Comparison of ENCODE assay signal across 8 cellular contexts in genomic region chr5:138632900-138633489, GRCh38. TPM values are rescaled to one million over a fixed set of nuclear protein-coding genes. Genes with fewer than 3 reads are reported as not detected.
DNase-seq lines count a peak whose midpoint lies in the region; ATAC-seq and TF ChIP-seq lines count a peak whose summit lies in the region.

No MANE protein-coding gene starts in this region.

- intact Hi-C loops in IMR-90 (cut with micrococcal nuclease): no loop called here
- intact Hi-C loops in heart right ventricle (cut with DNase I): loop anchor here in 2 of 10 donors (10.0 kb wide), 2 partner anchors 48 to 622 kb away; no protein-coding TSS in a partner anchor

- H3K4me2 ChIP-seq in IMR-90 (ENCODE audit: low read depth, low read length): no peak overlapping the region

- no peak overlapping the region for H2AK5ac ChIP-seq in IMR-90 (ENCODE audit: low read depth, low read length)

- H3K27me3 ChIP-seq in IMR-90 (ENCODE audit: control insufficient read depth, insufficient read depth, low read length) (no peaks in the 10 kb centered on the region), heart right ventricle (no peaks in the 10 kb centered on the region)

- no peak overlapping the region for H3K4me3 Mint-ChIP-seq in activated naive CD8-positive, alpha-beta T cell treated with anti-CD3 and anti-CD28 coated beads, Interleukin-2, amount 50 U/mL, for 24 hours
- H3K4me3 Mint-ChIP-seq in progenitor cell of endocrine pancreas (ENCODE audit: low read depth): no peak overlapping the region

- TF ChIP-seq POLR2A in IMR-90 (IDR thresholded peaks at IDR 0.05; ENCODE audit: low read depth, low read length): no peak

- in situ Hi-C loops in IMR-90 (cut with MboI; ENCODE audit: low sequenced_read_pairs): no loop called here

- ATAC-seq in IMR-90 (ENCODE audit: low read depth) (peak; percentile 78), heart right ventricle (peak; percentile 44 to 82 (median 72)), GM18870 (IDR thresholded peaks at IDR 0.05; ENCODE audit: unreplicated experiment) (no peak), HG02610 (IDR thresholded peaks at IDR 0.05; ENCODE audit: unreplicated experiment) (no peak)
- ATAC-seq in activated naive CD8-positive, alpha-beta T cell treated with anti-CD3 and anti-CD28 coated beads, Interleukin-2, amount 50 U/mL, for 24 hours: peak; percentile 51

- peak; percentile 85 for DNase-seq in EH (ENCODE audit: low read depth)
- DNase-seq in IMR-90: peak; percentile 75
- DNase-seq in activated naive CD8-positive, alpha-beta T cell treated with anti-CD3 and anti-CD28 coated beads, Interleukin-2, amount 50 U/mL, for 24 hours: peak; percentile 28
- peak; percentile 41 to 68 for DNase-seq in heart right ventricle
- no peak for DNase-seq in progenitor cell of endocrine pancreas (ENCODE audit: low spot score, unreplicated experiment)
- DNase-seq in activated CD8-positive, alpha-beta memory T cell treated with anti-CD3 and anti-CD28 coated beads, Interleukin-2, amount 50 U/mL, for 48 hours: no peak

- H3K56ac ChIP-seq in IMR-90 (ENCODE audit: extremely low read depth, insufficient read depth, low read length): no peak overlapping the region

- no peak overlapping the region for H3K4me3 ChIP-seq in IMR-90 (ENCODE audit: insufficient read depth, low read depth, low read length)
- no peak overlapping the region for H3K4me3 ChIP-seq in heart right ventricle

- POLR2A ChIA-PET in IMR-90 (lab: Charles Lee; ENCODE audit: unreplicated experiment): no interaction called here

- H2BK20ac ChIP-seq in IMR-90 (ENCODE audit: low read depth, low read length): no peak overlapping the region

- dilution Hi-C loops in IMR-90 (cut with HindIII; ENCODE audit: low sequenced_read_pairs, unreplicated experiment): no loop called here

- no peak overlapping the region for H2BK15ac ChIP-seq in IMR-90 (ENCODE audit: low read depth, low read length)

- H3K36me3 ChIP-seq in IMR-90 (ENCODE audit: control insufficient read depth, insufficient read depth, low read length) (no peaks in the 10 kb centered on the region), heart right ventricle (no peaks in the 10 kb centered on the region)

- no peak overlapping the region for H3K23ac ChIP-seq in IMR-90 (ENCODE audit: low read depth, low read length)

- no TSS peak for BruUV-seq in IMR-90 (replicated peaks; lab: Mats Ljungman, UMichigan)

- no peak overlapping the region for H2AK9ac ChIP-seq in IMR-90 (replicated peaks; ENCODE audit: low read depth, low read length, poor library complexity)

- H3K9me3 ChIP-seq in IMR-90 (ENCODE audit: control insufficient read depth, insufficient read depth, low read length): no peaks in the 10 kb centered on the region
- no peaks in the 10 kb centered on the region for H3K9me3 ChIP-seq in heart right ventricle

- no peaks in the 10 kb centered on the region for H4K20me1 ChIP-seq in IMR-90 (ENCODE audit: insufficient read depth, low read length)

- no peaks in the 10 kb centered on the region for H3K9me1 ChIP-seq in IMR-90 (ENCODE audit: insufficient read depth, low read length)

- no peak overlapping the region for H3K27ac Mint-ChIP-seq in activated naive CD8-positive, alpha-beta T cell treated with anti-CD3 and anti-CD28 coated beads, Interleukin-2, amount 50 U/mL, for 24 hours
- peak overlapping the region; percentile 80 for H3K27ac Mint-ChIP-seq in progenitor cell of endocrine pancreas

- no peak overlapping the region for H2BK5ac ChIP-seq in IMR-90 (ENCODE audit: low read depth, low read length, poor library complexity, severe bottlenecking)

- no peak overlapping the region for H3K14ac ChIP-seq in IMR-90 (replicated peaks; ENCODE audit: low read depth, low read length)

- peak; percentile 46 for TF ChIP-seq CTCF in IMR-90 (conservative IDR thresholded peaks at IDR 0.05; ENCODE audit: low read depth, low read length)
- peak in 7 of 9 donors; percentile 29 to 52 (median 41) for TF ChIP-seq CTCF in heart right ventricle (IDR thresholded peaks at IDR 0.05)
- peak; percentile 48 for TF ChIP-seq CTCF in progenitor cell of endocrine pancreas (IDR thresholded peaks at IDR 0.05; ENCODE audit: unreplicated experiment)

- WGBS in IMR-90 (ENCODE audit: extremely low coverage in 2 of 2, insufficient read length in 1 of 2), 2 experiments: 30% methylated on average over 4 of the region's 17 CpGs; no CpG with 5 or more reads in 1 of the 2 experiments
- WGBS in heart right ventricle, 2 donors: 49% methylated on average over 17 of the region's 17 CpGs

- peak; percentile 37 for TF ChIP-seq RAD21 in IMR-90 (IDR thresholded peaks at IDR 0.05; ENCODE audit: low read length)

- H3K18ac ChIP-seq in IMR-90 (ENCODE audit: low read depth, low read length): no peak overlapping the region

- no peaks in the 10 kb centered on the region for H3K9me3 Mint-ChIP-seq in activated naive CD8-positive, alpha-beta T cell treated with anti-CD3 and anti-CD28 coated beads, Interleukin-2, amount 50 U/mL, for 24 hours
- H3K9me3 Mint-ChIP-seq in progenitor cell of endocrine pancreas (ENCODE audit: low read depth): no peaks in the 10 kb centered on the region

- no peak overlapping the region for H4K8ac ChIP-seq in IMR-90 (ENCODE audit: low read depth in 2 of 2, low read length in 2 of 2)

- H3K27me3 Mint-ChIP-seq in activated naive CD8-positive, alpha-beta T cell treated with anti-CD3 and anti-CD28 coated beads, Interleukin-2, amount 50 U/mL, for 24 hours: peaks cover 51% of the 10 kb centered on the region
- H3K27me3 Mint-ChIP-seq in progenitor cell of endocrine pancreas: no peaks in the 10 kb centered on the region

- no peaks in the 10 kb centered on the region for H3K4me1 ChIP-seq in IMR-90 (ENCODE audit: control insufficient read depth, insufficient read depth, low read length)
- H3K4me1 ChIP-seq in heart right ventricle: peaks cover 0 to 16% (median 5%) of the 10 kb centered on the region in 9 donors

- H4K5ac ChIP-seq in IMR-90 (ENCODE audit: low read depth, low read length): no peak overlapping the region

- CTCF ChIA-PET in IMR-90 (lab: Yijun Ruan, JAX): no interaction called here

- H3K27ac ChIP-seq in IMR-90 (ENCODE audit: insufficient read depth, low read length) (no peak overlapping the region), heart right ventricle (no peak overlapping the region)

- H3K4ac ChIP-seq in IMR-90 (ENCODE audit: low read depth, low read length): no peak overlapping the region

- H3K9ac ChIP-seq in IMR-90 (ENCODE audit: low read depth, low read length): no peak overlapping the region

- H3K36me3 Mint-ChIP-seq in activated naive CD8-positive, alpha-beta T cell treated with anti-CD3 and anti-CD28 coated beads, Interleukin-2, amount 50 U/mL, for 24 hours (ENCODE audit: low read depth): no peaks in the 10 kb centered on the region
- no peaks in the 10 kb centered on the region for H3K36me3 Mint-ChIP-seq in progenitor cell of endocrine pancreas (ENCODE audit: insufficient read depth)

- peak overlapping the region; percentile 78 for H2AFZ ChIP-seq in IMR-90 (replicated peaks; ENCODE audit: low read length, poor library complexity)

- H3K79me1 ChIP-seq in IMR-90 (ENCODE audit: low read depth in 1 of 2, low read length in 2 of 2): no peaks in the 10 kb centered on the region

- no peak overlapping the region for H2BK120ac ChIP-seq in IMR-90 (ENCODE audit: low read depth, low read length)

- H3K4me1 Mint-ChIP-seq in activated naive CD8-positive, alpha-beta T cell treated with anti-CD3 and anti-CD28 coated beads, Interleukin-2, amount 50 U/mL, for 24 hours: peaks cover 3% of the 10 kb centered on the region
- peaks cover 4% of the 10 kb centered on the region for H3K4me1 Mint-ChIP-seq in progenitor cell of endocrine pancreas (ENCODE audit: low read depth)

- H4K91ac ChIP-seq in IMR-90 (ENCODE audit: insufficient read depth, low read depth, low read length): no peak overlapping the region

TF ChIP-seq in IMR-90, 13 proteins besides CTCF, POLR2A, EP300 and RAD21:
- TF ChIP-seq USF2 (IDR thresholded peaks at IDR 0.05; ENCODE audit: low read depth, low read length) (peak; percentile 85), SMC3 (IDR thresholded peaks at IDR 0.05; ENCODE audit: low read depth, low read length) (no peak), CHD1 (IDR thresholded peaks at IDR 0.05; ENCODE audit: low read depth, low read length) (no peak), MAFK (IDR thresholded peaks at IDR 0.05; ENCODE audit: low read depth, low read length) (no peak)

RNA-seq across cellular contexts. Expression of gene HSPA9, which starts 57.8 kb away (rescaled TPM):
- 456 and 472 TPM in 2 replicates for total RNA-seq in IMR-90 (2012; rRNA removed)
- 133 and 157 TPM in 2 replicates for polyA plus RNA-seq in IMR-90 (2012; rRNA removed)
- 118 and 219 TPM in 2 replicates for polyA plus RNA-seq in IMR-90 (2012; cell fraction: cytosol; rRNA removed)
- polyA plus RNA-seq in IMR-90 (2012; cell fraction: nucleus; rRNA removed; ENCODE audit: low replicate concordance): 169 and 240 TPM in 2 replicates
- 100 to 1,000 TPM; 246 to 415 (median 324) TPM for total RNA-seq in heart right ventricle
- polyA plus RNA-seq in heart right ventricle: 100 to 1,000 TPM in 1 of 2 donors, 10 to 100 TPM in 1; 82.9 to 240 TPM
- total RNA-seq in progenitor cell of endocrine pancreas: 174 and 185 TPM in 2 replicates

Comparison
In these comparisons a context has a peak if more than half of its experiments do, and no peak if none do; other contexts are left out.
1. DNase-seq: peak in EH (single experiment), IMR-90 (single experiment), activated naive CD8-positive, alpha-beta T cell treated with anti-CD3 and anti-CD28 coated beads, Interleukin-2, amount 50 U/mL, for 24 hours (single experiment) and heart right ventricle (2 of 2); none in progenitor cell of endocrine pancreas (single experiment) and activated CD8-positive, alpha-beta memory T cell treated with anti-CD3 and anti-CD28 coated beads, Interleukin-2, amount 50 U/mL, for 48 hours (single experiment).
2. ATAC-seq: peak in IMR-90 (single experiment), activated naive CD8-positive, alpha-beta T cell treated with anti-CD3 and anti-CD28 coated beads, Interleukin-2, amount 50 U/mL, for 24 hours (single experiment) and heart right ventricle (8 of 8); none in GM18870 (single experiment) and HG02610 (single experiment).
3. Peak in every context shown above with its lines, with median percentiles within 50 percentile points of each other: CTCF ChIP-seq.